In genomic region chr1:28986296-28986910, GRCh38 we compare ENCODE assay signal across 18 cellular contexts.
DNase-seq lines count a peak whose midpoint lies in the region; ATAC-seq and TF ChIP-seq lines count a peak whose summit lies in the region.
"Had no signal": no experiment of that assay in that cellular context is flagged by ENCODE, and none has a peak within 500 bp of the region (broad histone marks: within the 10 kb centered on the region; RNA-seq: fewer than 3 reads in every experiment).

No MANE protein-coding gene starts in this region.

- H3K27ac Mint-ChIP-seq in activated CD4-positive, alpha-beta T cell treated with anti-CD3 and anti-CD28 coated beads for 36 hours, result no peak overlapping the region

- H3K27me3 ChIP-seq in psoas muscle (ENCODE audit: insufficient read depth in 3 of 3, low read length in 2 of 3) (no peaks in the 10 kb centered on the region), hepatocyte (no peaks in the 10 kb centered on the region), colonic mucosa (no peaks in the 10 kb centered on the region)
- H3K27me3 ChIP-seq: dorsolateral prefrontal cortex, Peyer's patch, sigmoid colon, upper lobe of right lung had no signal

- CTCF ChIA-PET in activated CD4-positive, alpha-beta T cell treated with anti-CD3 and anti-CD28 coated beads for 36 hours (lab: Charles Lee), result no interaction called here

- peaks cover 23% of the 10 kb centered on the region for H3K36me3 Mint-ChIP-seq in activated CD4-positive, alpha-beta T cell treated with anti-CD3 and anti-CD28 coated beads for 36 hours (ENCODE audit: low read depth)

- H3K4me1 ChIP-seq in psoas muscle (peaks cover 34% of the 10 kb centered on the region), hepatocyte (ENCODE audit: insufficient read depth) (peaks cover 13% of the 10 kb centered on the region), colonic mucosa (no peaks in the 10 kb centered on the region)
- H3K4me1 ChIP-seq: Peyer's patch, upper lobe of right lung had no signal

- intact Hi-C loops in psoas muscle (cut with DNase I) (no loop called here), colonic mucosa (cut with DNase I) (no loop called here)
- intact Hi-C loops in activated CD4-positive, alpha-beta T cell treated with anti-CD3 and anti-CD28 coated beads for 36 hours (cut with DNase I, micrococcal nuclease), result no loop called here

- POLR2A ChIA-PET in activated CD4-positive, alpha-beta T cell treated with anti-CD3 and anti-CD28 coated beads for 36 hours (lab: Charles Lee), result no interaction called here

- in situ Hi-C loops in GM13976 (cut with MboI; ENCODE audit: low sequenced_read_pairs, unreplicated experiment), result no loop called here

- no peak overlapping the region for H3K4me2 ChIP-seq in hepatocyte

- H3K9me3 Mint-ChIP-seq in activated CD4-positive, alpha-beta T cell treated with anti-CD3 and anti-CD28 coated beads for 36 hours (ENCODE audit: low read depth), result no peaks in the 10 kb centered on the region

- H3K36me3 ChIP-seq in psoas muscle (ENCODE audit: insufficient read depth in 1 of 2, low read depth in 1 of 2) (peaks cover 0 to 16% of the 10 kb centered on the region in 2 donors), hepatocyte (replicated peaks; ENCODE audit: insufficient read depth, low read depth) (no peaks in the 10 kb centered on the region), colonic mucosa (no peaks in the 10 kb centered on the region)
- H3K36me3 ChIP-seq: sigmoid colon, upper lobe of right lung had no signal

- no peak overlapping the region for H3K9ac ChIP-seq in colonic mucosa (ENCODE audit: low read depth in 2 of 2, low read length in 2 of 2)
- H3K9ac ChIP-seq: GM23248 had no signal

- 59 to 68% (median 66%) methylated on average over 11 of the region's 11 CpGs for WGBS in psoas muscle, 3 donors
- WGBS in hepatocyte (ENCODE audit: low lambda C conversion rate, missing lambda C conversion rate), result 80% methylated on average over 11 of the region's 11 CpGs

- no peaks in the 10 kb centered on the region for H3K9me3 ChIP-seq in psoas muscle
- H3K9me3 ChIP-seq in hepatocyte (ENCODE audit: low read depth), result no peaks in the 10 kb centered on the region
- H3K9me3 ChIP-seq in colonic mucosa, result no peaks in the 10 kb centered on the region
- H3K9me3 ChIP-seq: Peyer's patch, sigmoid colon, upper lobe of right lung had no signal

- ATAC-seq in psoas muscle, result no peak
- ATAC-seq in activated CD4-positive, alpha-beta T cell treated with anti-CD3 and anti-CD28 coated beads for 36 hours, result no peak
- ATAC-seq: upper lobe of right lung had no signal

- H4K20me1 ChIP-seq in hepatocyte (ENCODE audit: insufficient read depth, poor library complexity, severe bottlenecking), result no peaks in the 10 kb centered on the region

- TF ChIP-seq CTCF in GM13976 (IDR thresholded peaks at IDR 0.05; ENCODE audit: borderline replicate concordance, control extremely low read depth, extremely low read depth, insufficient read depth, missing control alignments), result no peak
- no peak for TF ChIP-seq CTCF in choroid plexus epithelial cell (conservative IDR thresholded peaks at IDR 0.05; ENCODE audit: low read depth, low read length)
- no peak for TF ChIP-seq CTCF in psoas muscle (IDR thresholded peaks at IDR 0.05)
- TF ChIP-seq CTCF in hepatocyte (IDR thresholded peaks at IDR 0.05; ENCODE audit: poor library complexity), result no peak
- TF ChIP-seq CTCF in colonic mucosa (IDR thresholded peaks at IDR 0.05), result no peak

- DNase-seq in GM13976 (ENCODE audit: low spot score) (peak; percentile 34), NOMO-1 treated with dmso at 0.1 percent for 144 hours (lab: John Stamatoyannopoulos, UW; ENCODE audit: unreplicated experiment) (peak; percentile 53), choroid plexus epithelial cell (ENCODE audit: low read depth) (peak; percentile 26), psoas muscle (no peak), hepatocyte (ENCODE audit: low spot score) (no peak), hepatic stellate cell (ENCODE audit: low spot score) (no peak), colonic mucosa (no peak)
- DNase-seq in activated CD4-positive, alpha-beta T cell treated with anti-CD3 and anti-CD28 coated beads for 36 hours, result no peak
- DNase-seq: dorsolateral prefrontal cortex; EL; GM23248; NCI-H226; Peyer's patch; sigmoid colon; stimulated activated CD4-positive, alpha-beta T cell treated with anti-CD3 and anti-CD28 coated beads, Interleukin-4, amount 100 ng/mL, for 4 hours; T-helper 2 cell; upper lobe of right lung had no signal

- H3K4me3 ChIP-seq in choroid plexus epithelial cell (ENCODE audit: low read depth, low read length) (no peak overlapping the region), psoas muscle (no peak overlapping the region), hepatocyte (no peak overlapping the region), colonic mucosa (no peak overlapping the region)
- H3K4me3 ChIP-seq: dorsolateral prefrontal cortex, GM23248, lung, Peyer's patch, sigmoid colon, upper lobe of right lung had no signal

- H3K4me1 Mint-ChIP-seq in activated CD4-positive, alpha-beta T cell treated with anti-CD3 and anti-CD28 coated beads for 36 hours, result peaks cover 34% of the 10 kb centered on the region

- H3K27ac ChIP-seq in psoas muscle (peak overlapping the region; percentile 37), hepatocyte (no peak overlapping the region), colonic mucosa (no peak overlapping the region)
- H3K27ac ChIP-seq: GM23248, Peyer's patch, sigmoid colon, upper lobe of right lung had no signal

- H3K79me2 ChIP-seq in hepatocyte, result peaks cover 24% of the 10 kb centered on the region

- no peaks in the 10 kb centered on the region for H3K27me3 Mint-ChIP-seq in activated CD4-positive, alpha-beta T cell treated with anti-CD3 and anti-CD28 coated beads for 36 hours

- H2AFZ ChIP-seq in hepatocyte, result no peak overlapping the region
- H2AFZ ChIP-seq: GM23248 had no signal

- no peaks in the 10 kb centered on the region for H3K9me2 ChIP-seq in hepatocyte (replicated peaks; ENCODE audit: insufficient read depth)

- H3K4me3 Mint-ChIP-seq in activated CD4-positive, alpha-beta T cell treated with anti-CD3 and anti-CD28 coated beads for 36 hours, result no peak overlapping the region

Comparison
In these comparisons a context has a peak if more than half of its experiments do, and no peak if none do; other contexts are left out.
1. DNase-seq: peak in GM13976 (single experiment), NOMO-1 treated with dmso at 0.1 percent for 144 hours (single experiment) and choroid plexus epithelial cell (single experiment); none in psoas muscle (0 of 2), activated CD4-positive, alpha-beta T cell treated with anti-CD3 and anti-CD28 coated beads for 36 hours (single experiment), hepatocyte (single experiment), hepatic stellate cell (single experiment) and colonic mucosa (single experiment).